Comparison of ENCODE assay signal across 1 cellular context in the genomic region with DNA sequence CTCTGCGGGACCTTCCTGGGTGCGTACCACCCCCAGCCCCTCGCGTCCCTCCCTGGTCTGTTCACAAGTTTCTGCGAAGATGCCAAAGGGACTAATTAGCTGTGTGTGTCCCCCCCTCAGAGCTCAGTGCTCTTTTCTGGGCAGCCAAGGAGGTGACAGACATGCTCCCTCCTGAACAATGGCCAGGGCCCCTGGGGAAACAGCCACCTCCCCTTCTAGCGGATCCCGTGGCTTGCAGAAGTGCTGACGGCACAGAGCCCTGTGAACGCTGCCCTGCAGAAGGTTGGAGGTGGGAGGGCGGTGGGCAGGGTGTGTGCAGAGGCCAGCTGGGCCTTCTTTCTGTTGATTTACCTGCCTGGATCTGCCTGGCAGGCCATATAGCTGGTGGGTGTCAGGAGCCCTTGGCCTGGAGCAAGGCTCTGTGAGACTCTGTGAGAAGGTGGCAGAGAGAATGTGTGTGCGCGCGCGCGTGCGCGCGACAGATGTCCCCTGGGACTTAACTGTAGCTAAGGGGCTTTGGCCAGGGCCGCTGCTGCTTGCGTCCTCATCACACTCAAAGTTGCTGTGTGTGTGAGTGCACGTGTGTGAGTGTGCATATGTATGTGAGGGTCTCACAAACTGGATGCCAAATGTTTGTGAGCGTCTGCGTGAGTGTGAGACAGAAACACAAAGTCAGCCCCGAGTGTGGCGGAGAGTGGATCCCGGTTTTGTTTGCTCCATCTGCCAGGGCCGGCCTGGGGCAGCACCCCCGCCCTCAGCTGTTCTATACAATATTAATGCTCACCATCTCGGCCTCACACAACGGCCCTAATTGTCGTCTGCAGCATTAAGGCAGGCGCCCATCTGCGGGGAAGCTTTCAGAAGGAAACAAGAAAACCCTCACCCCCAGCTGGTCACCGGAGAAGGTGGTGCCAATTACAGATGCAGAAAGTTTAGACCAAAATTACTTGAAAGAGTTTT.
TF ChIP-seq lines count a peak whose summit lies in the region.

No MANE protein-coding gene starts in this region.

TF ChIP-seq in GM12878, 131 proteins besides CTCF, POLR2A, EP300 and RAD21:
- TF ChIP-seq EED (IDR thresholded peaks at IDR 0.05; ENCODE audit: low read depth) (no peak), MEF2B (IDR thresholded peaks at IDR 0.05; ENCODE audit: partially characterized antibody, poor library complexity, severe bottlenecking) (peak; percentile 26)
TF ChIP-seq in GM12878: peak in this region for 1.
